ENCODE assay signal across 19 cellular contexts in genomic region chr20:34332262-34332920, GRCh38.
"Had no signal": no experiment of that assay in that cellular context is flagged by ENCODE, and none has a peak within 500 bp of the region (broad histone marks: within the 10 kb centered on the region; RNA-seq: fewer than 3 reads in every experiment).

No MANE protein-coding gene starts in this region.

- DNase-seq: activated CD4-positive, alpha-beta memory T cell treated with anti-CD3 and anti-CD28 coated beads, Interleukin-2, amount 10 ng/mL, durations not matched to agents 7 days and 5 days; activated CD4-positive, alpha-beta T cell treated with anti-CD3 and anti-CD28 coated beads for 36 hours; activated CD8-positive, alpha-beta memory T cell treated with anti-CD3 and anti-CD28 coated beads, Interleukin-2, amount 10 ng/mL, durations not matched to agents 7 days and 5 days; activated naive CD4-positive, alpha-beta T cell; activated naive CD8-positive, alpha-beta T cell treated with anti-CD3 and anti-CD28 coated beads for 36 hours; amniotic stem cell; colonic mucosa; gastrocnemius medialis; left ventricle myocardium inferior; mammary epithelial cell; psoas muscle; right cardiac atrium; small intestine; stimulated activated CD4-positive, alpha-beta T cell treated with anti-CD3 and anti-CD28 coated beads, Interleukin-15, amount 100 ng/mL, for 24 hours; stimulated activated CD4-positive, alpha-beta T cell treated with anti-CD3 and anti-CD28 coated beads, Interleukin-2, amount 100 ng/mL, for 48 hours; stimulated activated naive CD8-positive, alpha-beta T cell treated with anti-CD3 and anti-CD28 coated beads, Interleukin-15, amount 100 ng/mL, for 72 hours had no signal

- H3K27ac ChIP-seq: colonic mucosa, gastrocnemius medialis, left ventricle myocardium inferior, psoas muscle, thoracic aorta had no signal

- H3K27me3 ChIP-seq: colonic mucosa, gastrocnemius medialis had no signal

- ATAC-seq: activated CD4-positive, alpha-beta T cell treated with anti-CD3 and anti-CD28 coated beads for 36 hours; activated CD8-positive, alpha-beta memory T cell treated with anti-CD3 and anti-CD28 coated beads, Interleukin-2, amount 10 ng/mL, durations not matched to agents 7 days and 5 days; activated T-helper 17 cell treated with anti-CD3 and anti-CD28 coated beads, Interleukin-2, amount 50 U/mL, for 72 hours; esophagus mucosa; gastrocnemius medialis; psoas muscle; right cardiac atrium; stimulated activated naive CD8-positive, alpha-beta T cell treated with anti-CD3 and anti-CD28 coated beads, Interleukin-15, amount 100 ng/mL, for 72 hours had no signal

- H3K9me3 ChIP-seq: colonic mucosa, gastrocnemius medialis, left ventricle myocardium inferior, psoas muscle, thoracic aorta had no signal

- H3K4me1 ChIP-seq: colonic mucosa, gastrocnemius medialis, left ventricle myocardium inferior, psoas muscle had no signal

- H3K36me3 ChIP-seq: colonic mucosa, gastrocnemius medialis, left ventricle myocardium inferior, thoracic aorta had no signal

- H3K4me3 ChIP-seq: colonic mucosa, gastrocnemius medialis, left ventricle myocardium inferior, psoas muscle, thoracic aorta had no signal
